Comparison of ENCODE assay signal across 16 cellular contexts in the genomic region with DNA sequence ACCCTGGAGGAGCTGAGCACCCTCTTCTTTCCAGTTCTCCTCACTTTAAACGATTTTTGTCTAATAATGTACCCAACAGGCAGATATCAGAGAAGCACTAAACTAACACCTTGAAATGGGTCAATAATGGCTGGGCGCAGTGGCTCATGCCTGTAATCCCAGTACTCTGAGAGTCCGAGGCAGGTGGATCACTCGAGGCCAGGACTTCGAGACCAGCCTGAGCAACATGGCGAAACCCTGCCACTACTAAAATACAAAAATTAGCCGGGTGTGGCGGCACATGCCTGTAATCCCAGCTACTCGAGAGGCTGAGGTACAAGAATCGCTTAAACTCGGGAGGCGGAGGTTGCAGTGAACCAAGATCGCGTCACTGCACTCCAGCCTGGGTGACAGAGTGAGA. TPM values are rescaled to one million over a fixed set of nuclear protein-coding genes. Genes with fewer than 3 reads are reported as not detected.
DNase-seq lines count a peak whose midpoint lies in the region; ATAC-seq, FAIRE-seq and TF ChIP-seq lines count a peak whose summit lies in the region.
"Had no signal": no experiment of that assay in that cellular context is flagged by ENCODE, and none has a peak within 500 bp of the region (broad histone marks: within the 10 kb centered on the region; RNA-seq: fewer than 3 reads in every experiment).

No MANE protein-coding gene starts in this region.

- H3K27me3 ChIP-seq in heart left ventricle (no peaks in the 10 kb centered on the region), endothelial cell of umbilical vein (ENCODE audit: control insufficient read depth in 2 of 2, insufficient read depth in 2 of 2, low read length in 2 of 2) (no peaks in the 10 kb centered on the region), neuronal stem cell (ENCODE audit: control insufficient read depth in 3 of 3, insufficient read depth in 3 of 3, low read depth in 1 of 3, low read length in 3 of 3) (no peaks in the 10 kb centered on the region), upper lobe of right lung (no peaks in the 10 kb centered on the region)

- no peak overlapping the region for H2BK12ac ChIP-seq in neuronal stem cell (ENCODE audit: low read length)

- TF ChIP-seq CTCF in heart left ventricle (IDR thresholded peaks at IDR 0.05), result no peak
- TF ChIP-seq CTCF in endothelial cell of umbilical vein (IDR thresholded peaks at IDR 0.05; ENCODE audit: extremely low read depth in 1 of 2, insufficient read depth in 1 of 2, low read depth in 1 of 2, low read length in 2 of 2), result no peak
- TF ChIP-seq CTCF in upper lobe of right lung (IDR thresholded peaks at IDR 0.05), result no peak

- H3K27ac ChIP-seq in heart left ventricle (peak overlapping the region in 11 of 12 donors; percentile 11 to 82 (median 72)), endothelial cell of umbilical vein (ENCODE audit: insufficient read depth, low read depth, low read length) (no peak overlapping the region), neuronal stem cell (replicated peaks; ENCODE audit: low read length) (no peak overlapping the region), upper lobe of right lung (peak overlapping the region; percentile 72)

- H2AK5ac ChIP-seq in neuronal stem cell (ENCODE audit: low read depth, low read length), result no peak overlapping the region

- POLR2A ChIA-PET in endothelial cell of umbilical vein (lab: Charles Lee), result interaction anchor here (0.6 kb wide), 2 partner anchors 142 to 1447 kb away, joined by 3 read pairs; no protein-coding TSS in a partner anchor

- H2AFZ ChIP-seq in endothelial cell of umbilical vein (ENCODE audit: low read depth, low read length) (no peak overlapping the region), neuronal stem cell (ENCODE audit: low read length) (no peak overlapping the region)

- intact Hi-C loops in heart left ventricle (cut with DNase I), result loop anchor here in 1 of 10 donors (5.0 kb wide), 1 partner anchor 62 kb away; no protein-coding TSS in a partner anchor
- intact Hi-C loops in left ventricle myocardium superior (cut with micrococcal nuclease), result no loop called here
- intact Hi-C loops in endothelial cell of umbilical vein (cut with micrococcal nuclease), result no loop called here
- intact Hi-C loops in upper lobe of right lung (cut with DNase I), result no loop called here
- intact Hi-C loops in activated naive CD4-positive, alpha-beta T cell treated with anti-CD3 and anti-CD28 coated beads for 36 hours (cut with micrococcal nuclease), result no loop called here

- H4K8ac ChIP-seq in neuronal stem cell (ENCODE audit: low read depth, low read length), result no peak overlapping the region

- no peaks in the 10 kb centered on the region for H3K9me1 ChIP-seq in endothelial cell of umbilical vein (replicated peaks; ENCODE audit: control insufficient read depth, extremely low read depth, insufficient read depth, low read length)

- ATAC-seq in heart left ventricle (no peak), left ventricle myocardium superior (no peak), upper lobe of right lung (no peak), HG03354 (IDR thresholded peaks at IDR 0.05; ENCODE audit: poor library complexity, severe bottlenecking, unreplicated experiment) (no peak)

- no peak overlapping the region for H4K91ac ChIP-seq in neuronal stem cell (ENCODE audit: low read depth, low read length, poor library complexity)

- FAIRE-seq in endothelial cell of umbilical vein (lab: Jason Lieb, UNC), result no peak
- FAIRE-seq: colon, G401.6 had no signal

- peak overlapping the region; percentile 0 for H3K9ac ChIP-seq in endothelial cell of umbilical vein (replicated peaks; ENCODE audit: extremely low read depth, insufficient read depth, low read length)
- no peak overlapping the region for H3K9ac ChIP-seq in neuronal stem cell (ENCODE audit: low read depth, low read length, poor library complexity)

- H3K9me3 Mint-ChIP-seq in activated naive CD4-positive, alpha-beta T cell treated with anti-CD3 and anti-CD28 coated beads for 36 hours, result no peaks in the 10 kb centered on the region
- H3K9me3 Mint-ChIP-seq: activated B cell treated with CpG ODN at 0.5 μM for 24 hours; activated T-cell treated with anti-CD3 and anti-CD28 coated beads, Interleukin-2, amount 50 U/mL, for 24 hours; naive B cell had no signal

- H3K27me3 Mint-ChIP-seq in activated naive CD4-positive, alpha-beta T cell treated with anti-CD3 and anti-CD28 coated beads for 36 hours (ENCODE audit: low read depth), result no peaks in the 10 kb centered on the region
- H3K27me3 Mint-ChIP-seq: activated B cell treated with CpG ODN at 0.5 μM for 24 hours; activated T-cell treated with anti-CD3 and anti-CD28 coated beads, Interleukin-2, amount 50 U/mL, for 24 hours; naive B cell had no signal

- H3K79me1 ChIP-seq in neuronal stem cell (ENCODE audit: low read depth, low read length), result peaks cover 3% of the 10 kb centered on the region

- WGBS in heart left ventricle, 4 donors, result 87 to 89% (median 88%) methylated on average over 14 of the region's 14 CpGs
- no CpG with 5 or more reads among the region's 14 CpGs for WGBS in neuronal stem cell (ENCODE audit: extremely low coverage in 2 of 2, insufficient read length in 2 of 2, insufficient replicate concordance in 1 of 2), 2 donors

- H3K18ac ChIP-seq in neuronal stem cell (ENCODE audit: low read length), result peak overlapping the region; percentile 88

- DNase-seq in heart left ventricle (no peak), left ventricle myocardium superior (no peak), endothelial cell of umbilical vein (ENCODE audit: low read depth, low spot score) (no peak), neuronal stem cell (ENCODE audit: low spot score) (no peak), upper lobe of right lung (no peak), germinal center (ENCODE audit: low spot score) (no peak)
- no peak for DNase-seq in activated naive CD4-positive, alpha-beta T cell treated with anti-CD3 and anti-CD28 coated beads for 36 hours
- DNase-seq: activated B cell treated with CpG ODN at 0.5 μM for 24 hours; activated T-cell treated with anti-CD3 and anti-CD28 coated beads, Interleukin-2, amount 50 U/mL, for 24 hours; hippocampal formation; KG1; naive B cell; stimulated activated CD4-positive, alpha-beta T cell treated with anti-CD3 and anti-CD28 coated beads, Interleukin-4, amount 100 ng/mL, for 1 hour had no signal

- dilution Hi-C loops in endothelial cell of umbilical vein (cut with MboI; ENCODE audit: extremely low pct_ligation_motif_present, low sequenced_read_pairs), result no loop called here

- H3K4me3 ChIP-seq in heart left ventricle, result peak overlapping the region in 1 of 12 donors; percentile 6
- H3K4me3 ChIP-seq in endothelial cell of umbilical vein (replicated peaks in 1 of 3; ENCODE audit: insufficient read depth in 1 of 3, low read depth in 1 of 3, low read length in 3 of 3), result no peak overlapping the region
- H3K4me3 ChIP-seq in neuronal stem cell (ENCODE audit: low read length in 2 of 2), result no peak overlapping the region
- no peak overlapping the region for H3K4me3 ChIP-seq in upper lobe of right lung

- H2BK120ac ChIP-seq in neuronal stem cell (ENCODE audit: low read depth, low read length), result no peak overlapping the region

- no peak overlapping the region for H3K4me3 Mint-ChIP-seq in activated naive CD4-positive, alpha-beta T cell treated with anti-CD3 and anti-CD28 coated beads for 36 hours
- H3K4me3 Mint-ChIP-seq: activated B cell treated with CpG ODN at 0.5 μM for 24 hours; activated T-cell treated with anti-CD3 and anti-CD28 coated beads, Interleukin-2, amount 50 U/mL, for 24 hours; naive B cell had no signal

- H3K36me3 ChIP-seq in heart left ventricle (no peaks in the 10 kb centered on the region), endothelial cell of umbilical vein (ENCODE audit: control insufficient read depth in 2 of 2, extremely low read depth in 1 of 2, insufficient read depth in 2 of 2, low read length in 2 of 2) (no peaks in the 10 kb centered on the region), neuronal stem cell (replicated peaks in 1 of 2; ENCODE audit: control insufficient read depth in 2 of 2, insufficient read depth in 2 of 2, low read length in 2 of 2) (peaks cover 0 to 10% of the 10 kb centered on the region in 2 donors), upper lobe of right lung (no peaks in the 10 kb centered on the region)

- H2BK5ac ChIP-seq in neuronal stem cell (ENCODE audit: low read length), result no peak overlapping the region

- H3K9me3 ChIP-seq in heart left ventricle (no peaks in the 10 kb centered on the region), endothelial cell of umbilical vein (replicated peaks; ENCODE audit: control insufficient read depth, insufficient read depth, low read length) (no peaks in the 10 kb centered on the region), neuronal stem cell (replicated peaks in 1 of 2; ENCODE audit: control insufficient read depth in 2 of 2, insufficient read depth in 1 of 2, low read depth in 1 of 2, low read length in 2 of 2) (no peaks in the 10 kb centered on the region), upper lobe of right lung (no peaks in the 10 kb centered on the region)

- H3K79me2 ChIP-seq in endothelial cell of umbilical vein (ENCODE audit: control insufficient read depth, insufficient read depth, low read length), result peaks cover 32% of the 10 kb centered on the region

- CTCF ChIA-PET in endothelial cell of umbilical vein (lab: Charles Lee), result interaction anchor here (1.4 kb wide), 1 partner anchor 38 kb away, joined by 4 read pairs; no protein-coding TSS in a partner anchor
- CTCF ChIA-PET in activated naive CD4-positive, alpha-beta T cell treated with anti-CD3 and anti-CD28 coated beads for 36 hours (lab: Charles Lee), result no interaction called here

- H3K23ac ChIP-seq in neuronal stem cell (ENCODE audit: low read depth, low read length, poor library complexity), result no peak overlapping the region

- H2BK15ac ChIP-seq in neuronal stem cell (ENCODE audit: low read length), result peak overlapping the region; percentile 5

- no TSS peak for BruUV-seq in endothelial cell of umbilical vein (replicated peaks; lab: Mats Ljungman, UMichigan)

- H4K20me1 ChIP-seq in endothelial cell of umbilical vein (replicated peaks; ENCODE audit: control insufficient read depth, extremely low read depth, insufficient read depth, low read length), result no peaks in the 10 kb centered on the region

- H3K4me1 ChIP-seq in heart left ventricle, result peaks cover 20 to 89% (median 61%) of the 10 kb centered on the region in 12 donors
- peaks cover 12% of the 10 kb centered on the region for H3K4me1 ChIP-seq in endothelial cell of umbilical vein (ENCODE audit: control insufficient read depth, extremely low read depth, insufficient read depth, low read length)
- peaks cover 34 to 45% of the 10 kb centered on the region in 2 donors for H3K4me1 ChIP-seq in neuronal stem cell (ENCODE audit: control insufficient read depth in 2 of 2, insufficient read depth in 1 of 2, low read depth in 1 of 2, low read length in 2 of 2)
- peaks cover 59% of the 10 kb centered on the region for H3K4me1 ChIP-seq in upper lobe of right lung

- H3K4me1 Mint-ChIP-seq in activated naive CD4-positive, alpha-beta T cell treated with anti-CD3 and anti-CD28 coated beads for 36 hours (ENCODE audit: low read depth), result no peaks in the 10 kb centered on the region

- H3K27ac Mint-ChIP-seq in activated naive CD4-positive, alpha-beta T cell treated with anti-CD3 and anti-CD28 coated beads for 36 hours, result no peak overlapping the region
- H3K27ac Mint-ChIP-seq: activated B cell treated with CpG ODN at 0.5 μM for 24 hours; activated T-cell treated with anti-CD3 and anti-CD28 coated beads, Interleukin-2, amount 50 U/mL, for 24 hours; naive B cell had no signal

- TF ChIP-seq POLR2A in heart left ventricle (IDR thresholded peaks at IDR 0.05) (no peak), endothelial cell of umbilical vein (IDR thresholded peaks at IDR 0.05; ENCODE audit: low read depth, low read length) (no peak)

- no peaks in the 10 kb centered on the region for H3K36me3 Mint-ChIP-seq in activated naive CD4-positive, alpha-beta T cell treated with anti-CD3 and anti-CD28 coated beads for 36 hours (ENCODE audit: low read depth)
- H3K36me3 Mint-ChIP-seq: naive B cell had no signal

- no peak overlapping the region for H3K4ac ChIP-seq in neuronal stem cell (ENCODE audit: low read length)

- H3K14ac ChIP-seq in neuronal stem cell (ENCODE audit: low read length), result no peak overlapping the region

- H3K4me2 ChIP-seq in endothelial cell of umbilical vein (ENCODE audit: insufficient read depth, low read length) (peak overlapping the region; percentile 10), neuronal stem cell (ENCODE audit: insufficient read depth, low read length, poor library complexity, severe bottlenecking) (no peak overlapping the region)

RNA-seq across cellular contexts. Expression of a gene that starts 57.4 kb away (rescaled TPM):
- 10 to 100 TPM in 6 of 9 donors, 1 to 10 TPM in 3; 7.8 to 21.6 (median 14.5) TPM for total RNA-seq in heart left ventricle
- polyA plus RNA-seq in heart left ventricle, result 1 to 10 TPM; 3.8 to 4.0 TPM
- total RNA-seq in left ventricle myocardium superior, result 8.1 TPM
- total RNA-seq in endothelial cell of umbilical vein, result 17.7 and 18.8 TPM in 2 replicates
- polyA plus RNA-seq in endothelial cell of umbilical vein, result 3.0 and 3.7 TPM in 2 replicates
- 4.4 and 4.7 TPM in 2 replicates for polyA plus RNA-seq in endothelial cell of umbilical vein (2011; cell fraction: cytosol; rRNA removed)
- 10.3 and 10.5 TPM in 2 replicates for polyA plus RNA-seq in endothelial cell of umbilical vein (2011; cell fraction: nucleus; rRNA removed)
- polyA plus RNA-seq in endothelial cell of umbilical vein (2012), result 7.6 and 7.8 TPM in 2 replicates
- 14.8 and 14.9 TPM in 2 replicates for polyA minus RNA-seq in endothelial cell of umbilical vein
- 11.3 TPM for polyA minus RNA-seq in endothelial cell of umbilical vein (2011; cell fraction: cytosol; rRNA and poly(A)+ RNA removed)
- polyA minus RNA-seq in endothelial cell of umbilical vein (2011; cell fraction: nucleus; rRNA and poly(A)+ RNA removed), result 24.3 and 25.1 TPM in 2 replicates
- polyA plus RNA-seq in neuronal stem cell (2013, experiment 1 of 2), result 1.8 TPM
- 2.1 TPM for polyA plus RNA-seq in neuronal stem cell (2013, experiment 2 of 2)
- 29.0 TPM for total RNA-seq in upper lobe of right lung
- total RNA-seq in activated naive CD4-positive, alpha-beta T cell treated with anti-CD3 and anti-CD28 coated beads for 36 hours, result under 1 TPM; 0.44 to 0.72 TPM

Comparison
In these comparisons a context has a peak if more than half of its experiments do, and no peak if none do; other contexts are left out.
1. H3K27ac ChIP-seq: peak in heart left ventricle (11 of 12) and upper lobe of right lung (single experiment); none in endothelial cell of umbilical vein (single experiment) and neuronal stem cell (single experiment).